9 cellular contexts compared by ENCODE assay signal in genomic region chr18:6729247-6730091, GRCh38. TPM values are rescaled to one million over a fixed set of nuclear protein-coding genes. Genes with fewer than 3 reads are reported as not detected.
A peak's percentile ranks its signal among the peaks of the same experiment; 100 is the strongest.
DNase-seq lines count a peak whose midpoint lies in the region; ATAC-seq and TF ChIP-seq lines count a peak whose summit lies in the region.
"Had no signal": no experiment of that assay in that cellular context is flagged by ENCODE, and none has a peak within 500 bp of the region (broad histone marks: within the 10 kb centered on the region; RNA-seq: fewer than 3 reads in every experiment).

Gene ARHGAP28 (plus strand): TSS chr18:6729716. CDS start chr18:6729822, 106 bp downstream.

- in situ Hi-C loops in astrocyte of the cerebellum (cut with HindIII; ENCODE audit: low sequenced_read_pairs): no loop called here

- intact Hi-C loops in right cardiac atrium (cut with DNase I): loop anchor here in 2 of 4 donors (5.0 to 10.0 kb wide), 2 partner anchors 53 to 155 kb away; no protein-coding TSS in a partner anchor

- TF ChIP-seq CTCF in astrocyte of the cerebellum (IDR thresholded peaks at IDR 0.05; ENCODE audit: low read depth, low read length, missing control alignments): peak; percentile 16

- H3K4me2 ChIP-seq in trophoblast cell (ENCODE audit: low read length): peak within 1 kb of the TSS; percentile 62

- H3K36me3 ChIP-seq in trophoblast cell (ENCODE audit: control insufficient read depth in 1 of 2, insufficient read depth in 2 of 2, low read length in 2 of 2): no peaks in the 10 kb centered on the region

- H2BK12ac ChIP-seq in trophoblast cell (ENCODE audit: low read length): peak within 1 kb of the TSS; percentile 23

- no peak within 1 kb of the TSS for H2AK5ac ChIP-seq in trophoblast cell (ENCODE audit: low read length)

- H3K18ac ChIP-seq in trophoblast cell (ENCODE audit: low read length): peak within 1 kb of the TSS; percentile 82

- peak within 1 kb of the TSS; percentile 40 for H4K8ac ChIP-seq in trophoblast cell (ENCODE audit: low read depth, low read length)

- peak within 1 kb of the TSS; percentile 69 for H3K14ac ChIP-seq in trophoblast cell (ENCODE audit: low read length)

- H3K9ac ChIP-seq in trophoblast cell (ENCODE audit: low read length): peak within 1 kb of the TSS; percentile 85

- peak within 1 kb of the TSS; percentile 91 for H3K27ac ChIP-seq in right cardiac atrium (ENCODE audit: low read length)
- H3K27ac ChIP-seq in trophoblast cell (ENCODE audit: low read depth, low read length): peak within 1 kb of the TSS; percentile 99

- H4K12ac ChIP-seq in trophoblast cell (ENCODE audit: low read depth, low read length): peak within 1 kb of the TSS; percentile 28

- no peaks in the 10 kb centered on the region for H3K27me3 ChIP-seq in right cardiac atrium (ENCODE audit: control insufficient read depth, insufficient read depth)
- no peaks in the 10 kb centered on the region for H3K27me3 ChIP-seq in trophoblast cell (ENCODE audit: insufficient read depth, low read length)

- WGBS in right cardiac atrium: under 1% methylated on average over 96 of the region's 96 CpGs
- WGBS in trophoblast cell (ENCODE audit: extremely low coverage, insufficient coverage, insufficient read length): no CpG with 5 or more reads among the region's 96 CpGs

- H2BK5ac ChIP-seq in trophoblast cell (ENCODE audit: low read depth, low read length, poor library complexity): peak within 1 kb of the TSS; percentile 68

- no peaks in the 10 kb centered on the region for H3K4me1 ChIP-seq in right cardiac atrium (ENCODE audit: control insufficient read depth, insufficient read depth, low read length)
- peaks cover 3 to 8% of the 10 kb centered on the region in 2 experiments for H3K4me1 ChIP-seq in trophoblast cell (ENCODE audit: control insufficient read depth in 1 of 2, insufficient read depth in 2 of 2, low read length in 2 of 2)

- H3K4me3 ChIP-seq in astrocyte of the cerebellum (ENCODE audit: low read depth, low read length) (peak within 1 kb of the TSS; percentile 52), right cardiac atrium (ENCODE audit: low read length) (peak within 1 kb of the TSS; percentile 66), trophoblast cell (ENCODE audit: low read depth, low read length) (peak within 1 kb of the TSS; percentile 91)

- H3K4ac ChIP-seq in trophoblast cell (ENCODE audit: low read depth, low read length): no peak within 1 kb of the TSS

- peak within 1 kb of the TSS; percentile 82 for H4K91ac ChIP-seq in trophoblast cell (ENCODE audit: low read depth, low read length)

- H3K79me1 ChIP-seq in trophoblast cell (ENCODE audit: low read length): peaks cover 9% of the 10 kb centered on the region

- H3K79me2 ChIP-seq in trophoblast cell (ENCODE audit: control insufficient read depth, insufficient read depth, low read length, poor library complexity): peaks cover 9% of the 10 kb centered on the region

- peak; percentile 51 for ATAC-seq in HG03025 (IDR thresholded peaks at IDR 0.05; ENCODE audit: low FRiP score, unreplicated experiment)
- peak; percentile 97 to 98 for ATAC-seq in right cardiac atrium
- no peak for ATAC-seq in GM18858 (IDR thresholded peaks at IDR 0.05; ENCODE audit: unreplicated experiment)

- no peak within 1 kb of the TSS for H3K23ac ChIP-seq in trophoblast cell (ENCODE audit: low read length)

- H2BK120ac ChIP-seq in trophoblast cell (ENCODE audit: insufficient read depth, low read length, poor library complexity): peak within 1 kb of the TSS; percentile 48

- peak; percentile 52 for DNase-seq in activated CD8-positive, alpha-beta memory T cell treated with anti-CD3 and anti-CD28 coated beads, Interleukin-2, amount 50 U/mL, for 48 hours
- DNase-seq in activated CD8-positive, alpha-beta memory T cell treated with anti-CD3 and anti-CD28 coated beads, Interleukin-2, amount 50 U/mL, for 4 hours: no peak
- DNase-seq in NCI-H510A treated with DMSO at 0.1 percent for 48 hours (lab: John Stamatoyannopoulos, UW) (peak; percentile 98), astrocyte of the cerebellum (ENCODE audit: low read depth) (peak; percentile 59), right cardiac atrium (peak; percentile 88 to 97 (median 96)), trophoblast cell (peak; percentile 84 to 89)

- H3K9me3 ChIP-seq in right cardiac atrium (ENCODE audit: control insufficient read depth, low read length) (no peaks in the 10 kb centered on the region), trophoblast cell (ENCODE audit: insufficient read depth, low read depth, low read length) (no peaks in the 10 kb centered on the region)

- peak within 1 kb of the TSS; percentile 51 for H2AFZ ChIP-seq in trophoblast cell (ENCODE audit: insufficient read depth, low read length, poor library complexity)

RNA-seq across cellular contexts. Expression of gene ARHGAP28, which starts in this region (rescaled TPM):
- total RNA-seq in right cardiac atrium: 1 to 10 TPM; 3.2 to 6.1 (median 4.0) TPM
- polyA plus RNA-seq in right cardiac atrium: 0.93 TPM
- polyA plus RNA-seq in trophoblast cell (2013): 33.3 and 36.5 TPM in 2 replicates
- total RNA-seq: mononuclear cell had no signal
